ENCODE assay signal across 15 cellular contexts in genomic region chr5:119522841-119523240, GRCh38.
DNase-seq lines count a peak whose midpoint lies in the region; ATAC-seq, FAIRE-seq and TF ChIP-seq lines count a peak whose summit lies in the region.
"Had no signal": no experiment of that assay in that cellular context is flagged by ENCODE, and none has a peak within 500 bp of the region (broad histone marks: within the 10 kb centered on the region; RNA-seq: fewer than 3 reads in every experiment).

No MANE protein-coding gene starts in this region.

- TF ChIP-seq EP300 in HepG2 (IDR thresholded peaks at IDR 0.05; ENCODE audit: low read depth in 2 of 2, low read length in 2 of 2) (peak in 1 of 2 experiments; percentile 56; a peak in 2 of 4 replicates), HepG2 (CRISPR knock-in tag; IDR thresholded peaks at IDR 0.05; ENCODE audit: borderline replicate concordance) (no peak)

- H3K9me3 Mint-ChIP-seq in progenitor cell of endocrine pancreas (ENCODE audit: low read depth): peaks cover 7% of the 10 kb centered on the region

- H3K79me2 ChIP-seq in HepG2 (ENCODE audit: insufficient read depth, low read length): no peaks in the 10 kb centered on the region

- no peak overlapping the region for H2AFZ ChIP-seq in HepG2 (ENCODE audit: low read length)
- H2AFZ ChIP-seq: GM23248 had no signal

- POLR2A ChIA-PET in HepG2 (lab: Yijun Ruan, JAX): no interaction called here

- no peak overlapping the region; the same call in 1 of the 2 replicates for H3K9ac ChIP-seq in HepG2 (ENCODE audit: insufficient read depth, low read depth, low read length)
- H3K9ac ChIP-seq: GM23248 had no signal

- H3K9me3 ChIP-seq in HepG2 (ENCODE audit: low read length) (no peaks in the 10 kb centered on the region), breast epithelium (peaks cover 0 to 7% of the 10 kb centered on the region in 2 donors)
- H3K9me3 ChIP-seq: A549, BE2C had no signal

- peaks cover 1 to 25% of the 10 kb centered on the region in 2 experiments; a peak in 3 of 5 replicates for H3K36me3 ChIP-seq in HepG2 (replicated peaks in 1 of 2; ENCODE audit: control insufficient read depth in 1 of 2, insufficient read depth in 2 of 2, low read length in 2 of 2)
- H3K36me3 ChIP-seq in breast epithelium: peaks cover 11% of the 10 kb centered on the region

- DNase-seq in HepG2 (ENCODE audit: low spot score): peak; percentile 73
- DNase-seq in progenitor cell of endocrine pancreas (ENCODE audit: low spot score, unreplicated experiment): no peak
- DNase-seq in GM12891 (ENCODE audit: insufficient read length, low spot score): no peak
- DNase-seq in DMS79 treated with DMSO at 0.1 percent for 48 hours (lab: John Stamatoyannopoulos, UW): no peak
- no peak for DNase-seq in breast epithelium (ENCODE audit: low spot score in 2 of 2)
- DNase-seq: BE2C; CD4-positive, alpha-beta memory T cell; DND-41; GM23248 had no signal

- peaks cover 12% of the 10 kb centered on the region for H3K4me1 Mint-ChIP-seq in progenitor cell of endocrine pancreas (ENCODE audit: low read depth)
- H3K4me1 Mint-ChIP-seq: CD4-positive, alpha-beta memory T cell had no signal

- peak; percentile 87 for FAIRE-seq in HepG2 (lab: Jason Lieb, UNC)
- no peak for FAIRE-seq in GM12891 (lab: Jason Lieb, UNC)
- FAIRE-seq: A549, H54, HTR-8/SVneo had no signal

- TF ChIP-seq RAD21 in HepG2 (CRISPR knock-in tag; IDR thresholded peaks at IDR 0.05): no peak

- H4K20me1 ChIP-seq in HepG2 (ENCODE audit: insufficient read depth, low read length): no peaks in the 10 kb centered on the region

- H3K27me3 ChIP-seq in HepG2 (ENCODE audit: control insufficient read depth in 1 of 2, insufficient read depth in 2 of 2, low read length in 2 of 2) (no peaks in the 10 kb centered on the region), breast epithelium (no peaks in the 10 kb centered on the region)
- H3K27me3 ChIP-seq: BE2C had no signal

- H3K4me2 ChIP-seq in HepG2 (ENCODE audit: low read depth, low read length): peak overlapping the region; percentile 32
- H3K4me2 ChIP-seq: A549 had no signal

- CTCF ChIA-PET in HepG2 (lab: Yijun Ruan, JAX; ENCODE audit: low intra/inter-chr PET ratio, low total read pairs): no interaction called here

- peak; percentile 98 for ATAC-seq in HepG2
- ATAC-seq: A549, HCT116 had no signal

- BruUV-seq in HepG2 (replicated peaks; lab: Mats Ljungman, UMichigan): no TSS peak

- no peaks in the 10 kb centered on the region for H3K27me3 Mint-ChIP-seq in progenitor cell of endocrine pancreas
- H3K27me3 Mint-ChIP-seq: CD4-positive, alpha-beta memory T cell had no signal

- peak overlapping the region in 1 of 3 experiments; percentile 4; a peak in 1 of 6 replicates for H3K4me3 ChIP-seq in HepG2 (replicated peaks in 1 of 3; ENCODE audit: insufficient read depth in 1 of 3, low read depth in 2 of 3, low read length in 3 of 3)
- H3K4me3 ChIP-seq in breast epithelium: no peak overlapping the region
- H3K4me3 ChIP-seq: A549, GM23248 had no signal

- intact Hi-C loops in HepG2 (cut with micrococcal nuclease; ENCODE audit: unreplicated experiment): no loop called here
- intact Hi-C loops in breast epithelium (cut with DNase I; ENCODE audit: low total_unique reads): no loop called here

- in situ Hi-C loops in HepG2 (cut with HindIII; ENCODE audit: extremely low pct_ligation_motif_present, low pct_unique_long_range_greater_than_20kb): no loop called here

- H3K27ac ChIP-seq in cingulate gyrus (ENCODE audit: low read depth, low read length) (peak overlapping the region; percentile 35), HepG2 (ENCODE audit: extremely low read length, insufficient read depth, low read length) (peak overlapping the region; percentile 60), breast epithelium (no peak overlapping the region)
- H3K27ac ChIP-seq: A549, C4-2B, GM23248 had no signal

- peak overlapping the region; percentile 8 for H3K27ac Mint-ChIP-seq in progenitor cell of endocrine pancreas
- H3K27ac Mint-ChIP-seq: CD4-positive, alpha-beta memory T cell had no signal

- TF ChIP-seq CTCF in HepG2 (CRISPR knock-in tag; IDR thresholded peaks at IDR 0.05) (no peak), progenitor cell of endocrine pancreas (IDR thresholded peaks at IDR 0.05; ENCODE audit: unreplicated experiment) (no peak), breast epithelium (IDR thresholded peaks at IDR 0.05) (no peak)

- WGBS in HepG2 (ENCODE audit: low lambda C conversion rate): 8% methylated on average over 1 of the region's 1 CpG

- H3K4me3 Mint-ChIP-seq in progenitor cell of endocrine pancreas (ENCODE audit: low read depth): no peak overlapping the region
- H3K4me3 Mint-ChIP-seq: CD4-positive, alpha-beta memory T cell had no signal

- TF ChIP-seq POLR2A in HepG2 (IDR thresholded peaks at IDR 0.05; ENCODE audit: insufficient read depth in 1 of 2, low read depth in 2 of 2, low read length in 2 of 2) (no peak), GM12891 (IDR thresholded peaks at IDR 0.05; ENCODE audit: low read depth, low read length) (no peak), breast epithelium (IDR thresholded peaks at IDR 0.05) (no peak)

- H3K4me1 ChIP-seq in HepG2 (ENCODE audit: insufficient read depth, low read length) (peaks cover 38% of the 10 kb centered on the region), breast epithelium (no peaks in the 10 kb centered on the region)
- H3K4me1 ChIP-seq: BE2C had no signal

- H3K36me3 Mint-ChIP-seq in progenitor cell of endocrine pancreas (ENCODE audit: insufficient read depth): peaks cover 37% of the 10 kb centered on the region

TF ChIP-seq in HepG2, 621 proteins besides CTCF, POLR2A, EP300 and RAD21 (continues in another document):
- TF ChIP-seq ZNF124 (CRISPR knock-in tag; IDR thresholded peaks at IDR 0.05) (0 out of 2 replicates have a peak, but pooled peaks have one; percentile 56), JARID2 (CRISPR knock-in tag; IDR thresholded peaks at IDR 0.05; ENCODE audit: insufficient replicate concordance) (no peak), RXRA (CRISPR knock-in tag; IDR thresholded peaks at IDR 0.05) (no peak), FOXP1 (IDR thresholded peaks at IDR 0.05) (no peak), FOXP1 (CRISPR knock-in tag; IDR thresholded peaks at IDR 0.05) (peak; percentile 66; the same call in 1 of the 2 replicates), ZSCAN29 (CRISPR knock-in tag; conservative IDR thresholded peaks at IDR 0.05) (no peak), TAF15 (IDR thresholded peaks at IDR 0.05; ENCODE audit: low read depth, low read length, poor library complexity, severe bottlenecking) (no peak), HDAC2 (CRISPR knock-in tag; IDR thresholded peaks at IDR 0.05) (peak; percentile 43; the same call in 1 of the 2 replicates), HNF4G (IDR thresholded peaks at IDR 0.05; ENCODE audit: borderline replicate concordance, low read depth, low read length) (peak; percentile 53; the same call in 1 of the 2 replicates), HNF4G (CRISPR knock-in tag; IDR thresholded peaks at IDR 0.05; ENCODE audit: borderline replicate concordance, low read depth) (no peak), ZNF274 (CRISPR knock-in tag; IDR thresholded peaks at IDR 0.05) (no peak), ZBTB7A (CRISPR knock-in tag; IDR thresholded peaks at IDR 0.05) (no peak), ATF4 (CRISPR knock-in tag; IDR thresholded peaks at IDR 0.05) (no peak), SCMH1 (CRISPR knock-in tag; IDR thresholded peaks at IDR 0.05; ENCODE audit: borderline replicate concordance) (no peak)

TF ChIP-seq in GM12891, 5 proteins besides CTCF, POLR2A, EP300 and RAD21:
- TF ChIP-seq POLR2AphosphoS5 (IDR thresholded peaks at IDR 0.05; ENCODE audit: low read depth, low read length) (no peak), TAF1 (IDR thresholded peaks at IDR 0.05; ENCODE audit: low read depth, low read length) (no peak), POU2F2 (IDR thresholded peaks at IDR 0.05; ENCODE audit: low read depth, low read length) (no peak), PAX5 (IDR thresholded peaks at IDR 0.05; ENCODE audit: insufficient read depth, low read length, severe bottlenecking) (no peak), SPI1 (IDR thresholded peaks at IDR 0.05; ENCODE audit: low read depth, low read length) (no peak)
TF ChIP-seq in GM12891: peak in this region for 0.

Comparison
In these comparisons a context has a peak if more than half of its experiments do, and no peak if none do; other contexts are left out.
1. H3K27ac ChIP-seq: peak in cingulate gyrus (single experiment) and HepG2 (single experiment); none in breast epithelium (0 of 2).